ENCODE assay signal across 2 cellular contexts in genomic region chr1:160046494-160047115, GRCh38.
A peak's percentile ranks its signal among the peaks of the same experiment; 100 is the strongest.
TF ChIP-seq lines count a peak whose summit lies in the region.

No MANE protein-coding gene starts in this region.

TF ChIP-seq in SK-N-SH, 30 proteins besides CTCF, POLR2A, EP300 and RAD21:
- peak; percentile 36; the same call in 1 of the 2 replicates for TF ChIP-seq FOXJ3 (CRISPR knock-in tag; IDR thresholded peaks at IDR 0.05)
- TF ChIP-seq CHD2 (IDR thresholded peaks at IDR 0.05; ENCODE audit: low read length, partially characterized antibody): peak; percentile 49
- peak; percentile 62; the same call in 1 of the 2 replicates for TF ChIP-seq GATA2 (CRISPR knock-in tag; IDR thresholded peaks at IDR 0.05)
- TF ChIP-seq GABPA (IDR thresholded peaks at IDR 0.05; ENCODE audit: low read depth): no peak
- peak; percentile 40; the same call in 1 of the 2 replicates for TF ChIP-seq SMC3 (IDR thresholded peaks at IDR 0.05; ENCODE audit: low read depth, low read length)

TF ChIP-seq in K562, 482 proteins besides CTCF, POLR2A, EP300 and RAD21 (continues in another document):
- TF ChIP-seq XRCC3 (IDR thresholded peaks at IDR 0.05): no peak
- TF ChIP-seq GTF2E2 (tag; IDR thresholded peaks at IDR 0.05): no peak
- peak; percentile 83; the same call in 1 of the 2 replicates for TF ChIP-seq CHAMP1 (IDR thresholded peaks at IDR 0.05)
- TF ChIP-seq SPI1 (IDR thresholded peaks at IDR 0.05; ENCODE audit: borderline replicate concordance, low read depth, low read length): no peak
- no peak for TF ChIP-seq HIVEP1 (CRISPR knock-in tag; IDR thresholded peaks at IDR 0.05)
- TF ChIP-seq HMBOX1 (IDR thresholded peaks at IDR 0.05): peak; percentile 33; the same call in 1 of the 2 replicates
- TF ChIP-seq MECOM (CRISPR knock-in tag; IDR thresholded peaks at IDR 0.05): peak; percentile 53; the same call in 1 of the 2 replicates
- no peak for TF ChIP-seq NR2F6 (CRISPR knock-in tag; IDR thresholded peaks at IDR 0.05)
- no peak for TF ChIP-seq ZNF518B (CRISPR knock-in tag; IDR thresholded peaks at IDR 0.05)
- TF ChIP-seq ZNF239 (CRISPR knock-in tag; IDR thresholded peaks at IDR 0.05): no peak; the same call in 1 of the 2 replicates
- no peak for TF ChIP-seq ZNF785 (CRISPR knock-in tag; IDR thresholded peaks at IDR 0.05)
- no peak for TF ChIP-seq POLR2B (IDR thresholded peaks at IDR 0.05; ENCODE audit: low read depth, partially characterized antibody)
- peak; percentile 67; the same call in 1 of the 2 replicates for TF ChIP-seq SMARCA5 (IDR thresholded peaks at IDR 0.05)
- no peak for TF ChIP-seq TFAM (CRISPR knock-in tag; conservative IDR thresholded peaks at IDR 0.05)
- TF ChIP-seq ID3 (CRISPR knock-in tag; IDR thresholded peaks at IDR 0.05): no peak
- peak; percentile 91 for TF ChIP-seq ID3 (tag; IDR thresholded peaks at IDR 0.05)
- peak; percentile 21 to 71; a peak in 3 of 4 replicates for TF ChIP-seq MNT (conservative IDR thresholded peaks at IDR 0.05)
- no peak for TF ChIP-seq HOXB6 (CRISPR knock-in tag; IDR thresholded peaks at IDR 0.05; ENCODE audit: borderline replicate concordance)
- no peak for TF ChIP-seq ZNF507 (tag; conservative IDR thresholded peaks at IDR 0.05)
- peak; percentile 72; the same call in 1 of the 2 replicates for TF ChIP-seq ATF7 (IDR thresholded peaks at IDR 0.05)
- TF ChIP-seq KHSRP (IDR thresholded peaks at IDR 0.05): peak; percentile 74
- TF ChIP-seq NR4A1 (CRISPR knock-in tag; IDR thresholded peaks at IDR 0.05): peak; percentile 54; the same call in 1 of the 2 replicates
- peak; percentile 92 for TF ChIP-seq NR4A1 (tag; IDR thresholded peaks at IDR 0.05)
- TF ChIP-seq ZZZ3 (IDR thresholded peaks at IDR 0.05): no peak
- no peak for TF ChIP-seq EP400 (IDR thresholded peaks at IDR 0.05)
- TF ChIP-seq ZNF316 (IDR thresholded peaks at IDR 0.05): no peak
- peak; percentile 92 for TF ChIP-seq CTBP1 (IDR thresholded peaks at IDR 0.05; ENCODE audit: borderline replicate concordance)
- no peak for TF ChIP-seq EWSR1 (IDR thresholded peaks at IDR 0.05; ENCODE audit: borderline replicate concordance, low read depth, partially characterized antibody)
- no peak for TF ChIP-seq MAFF (IDR thresholded peaks at IDR 0.05; ENCODE audit: low read length)
- peak; percentile 57; the same call in 1 of the 2 replicates for TF ChIP-seq ZNF274 (IDR thresholded peaks at IDR 0.05; ENCODE audit: borderline replicate concordance, low read depth, low read length)
- no peak for TF ChIP-seq ZNF586 (CRISPR knock-in tag; conservative IDR thresholded peaks at IDR 0.05)
- peak; percentile 95 for TF ChIP-seq FOXM1 (IDR thresholded peaks at IDR 0.05; ENCODE audit: low read depth)
- no peak for TF ChIP-seq FOXM1 (CRISPR knock-in tag; IDR thresholded peaks at IDR 0.05; ENCODE audit: low read depth)
- TF ChIP-seq OTX1 (CRISPR knock-in tag; IDR thresholded peaks at IDR 0.05): 0 out of 2 replicates have a peak, but pooled peaks have one; percentile 46
- TF ChIP-seq HINFP (tag; conservative IDR thresholded peaks at IDR 0.05; ENCODE audit: low read depth): no peak
- TF ChIP-seq GATAD2A (IDR thresholded peaks at IDR 0.05): no peak
- no peak for TF ChIP-seq BRF2 (IDR thresholded peaks at IDR 0.05; ENCODE audit: borderline replicate concordance, insufficient read depth, insufficient read length)
- no peak for TF ChIP-seq ESRRB (CRISPR knock-in tag; IDR thresholded peaks at IDR 0.05; ENCODE audit: borderline replicate concordance)
- no peak for TF ChIP-seq ZNF133 (CRISPR knock-in tag; IDR thresholded peaks at IDR 0.05)
- no peak for TF ChIP-seq TCF7L2 (IDR thresholded peaks at IDR 0.05; ENCODE audit: low read depth, low read length)
- peak; percentile 37; the same call in 1 of the 2 replicates for TF ChIP-seq THAP12 (CRISPR knock-in tag; IDR thresholded peaks at IDR 0.05)
- no peak for TF ChIP-seq SLC30A9 (CRISPR knock-in tag; IDR thresholded peaks at IDR 0.05)
- TF ChIP-seq HNRNPLL (IDR thresholded peaks at IDR 0.05; ENCODE audit: low read depth, low read length, poor library complexity, severe bottlenecking): peak; percentile 49
- TF ChIP-seq ARNT (IDR thresholded peaks at IDR 0.05): peak; percentile 85 to 92; a peak in 2 of 4 replicates
- TF ChIP-seq NRF1 (conservative IDR thresholded peaks at IDR 0.05 in 1 of 2, IDR thresholded peaks at IDR 0.05 in 1 of 2): peak; percentile 82 to 84
- peak; percentile 37; the same call in 1 of the 2 replicates for TF ChIP-seq ATF3 (IDR thresholded peaks at IDR 0.05)
- no peak for TF ChIP-seq ATF3 (CRISPR knock-in tag; conservative IDR thresholded peaks at IDR 0.05)
- peak; percentile 55; the same call in 1 of the 2 replicates for TF ChIP-seq ELF1 (tag; IDR thresholded peaks at IDR 0.05)
- no peak for TF ChIP-seq CHD1 (IDR thresholded peaks at IDR 0.05; ENCODE audit: low read length)
- no peak for TF ChIP-seq NFYB (IDR thresholded peaks at IDR 0.05; ENCODE audit: extremely low read depth, insufficient read length)
- TF ChIP-seq U2AF2 (optimal IDR thresholded peaks at IDR 0.05; ENCODE audit: low read depth, low read length): no peak
- no peak for TF ChIP-seq ZNF57 (CRISPR knock-in tag; IDR thresholded peaks at IDR 0.05)
- no peak for TF ChIP-seq SRSF7 (optimal IDR thresholded peaks at IDR 0.05; ENCODE audit: low read depth, low read length)
- TF ChIP-seq MEF2A (IDR thresholded peaks at IDR 0.05; ENCODE audit: control insufficient read depth, low read depth, low read length): no peak
- TF ChIP-seq NR2C2 (CRISPR knock-in tag; IDR thresholded peaks at IDR 0.05): 0 out of 2 replicates have a peak, but pooled peaks have one; percentile 13
- TF ChIP-seq NR2C2 (tag; IDR thresholded peaks at IDR 0.05): no peak
- TF ChIP-seq RBM34 (IDR thresholded peaks at IDR 0.05; ENCODE audit: borderline replicate concordance, insufficient read depth, low read length): no peak
- no peak for TF ChIP-seq ZNF224 (CRISPR knock-in tag; IDR thresholded peaks at IDR 0.05)
